In the genomic region with DNA sequence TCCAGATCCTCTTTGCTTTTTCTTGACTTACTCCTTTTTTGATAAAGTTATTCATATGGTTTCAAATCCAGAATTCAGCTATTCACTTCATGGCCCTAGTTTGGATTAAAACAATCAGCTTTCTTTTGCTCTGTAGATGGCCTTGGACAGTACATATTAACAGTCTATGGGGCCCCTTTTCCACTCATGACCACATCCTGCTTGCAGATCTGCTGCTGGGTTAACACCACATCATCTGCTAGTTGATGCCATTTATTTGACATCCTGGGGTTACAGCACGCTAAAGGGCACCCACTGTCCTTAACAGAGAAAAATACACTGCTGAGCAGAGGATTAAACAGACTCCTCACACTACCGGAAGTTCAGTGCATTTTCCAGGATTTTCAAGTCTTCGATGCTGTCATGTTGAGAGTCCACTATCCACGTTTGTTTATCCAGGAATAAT, we compare ENCODE assay signal across 8 cellular contexts. TPM values are rescaled to one million over a fixed set of nuclear protein-coding genes. Genes with fewer than 3 reads are reported as not detected.
DNase-seq lines count a peak whose midpoint lies in the region; ATAC-seq and TF ChIP-seq lines count a peak whose summit lies in the region.

No MANE protein-coding gene starts in this region.

- no peak overlapping the region for H3K4me3 ChIP-seq in gastroesophageal sphincter

- H3K27me3 Mint-ChIP-seq in CD4-positive, alpha-beta T cell, result no peaks in the 10 kb centered on the region
- no peaks in the 10 kb centered on the region for H3K27me3 Mint-ChIP-seq in activated CD8-positive, alpha-beta T cell treated with anti-CD3 and anti-CD28 coated beads, Interleukin-2, amount 10 ng/mL, durations not matched to agents 7 days and 5 days (ENCODE audit: low read depth)

- 36 to 53% methylated on average over 4 of the region's 4 CpGs for WGBS in gastroesophageal sphincter (ENCODE audit: low coverage in 1 of 2), 2 donors

- H3K9me3 Mint-ChIP-seq in CD4-positive, alpha-beta T cell, result no peaks in the 10 kb centered on the region
- H3K9me3 Mint-ChIP-seq in activated CD8-positive, alpha-beta T cell treated with anti-CD3 and anti-CD28 coated beads, Interleukin-2, amount 10 ng/mL, durations not matched to agents 7 days and 5 days (ENCODE audit: insufficient read depth), result no peaks in the 10 kb centered on the region

- no peak for TF ChIP-seq POLR2A in gastroesophageal sphincter (IDR thresholded peaks at IDR 0.05)

- H3K4me3 Mint-ChIP-seq in CD4-positive, alpha-beta T cell, result peak overlapping the region; percentile 98
- peak overlapping the region; percentile 88 for H3K4me3 Mint-ChIP-seq in activated CD8-positive, alpha-beta T cell treated with anti-CD3 and anti-CD28 coated beads, Interleukin-2, amount 10 ng/mL, durations not matched to agents 7 days and 5 days

- POLR2A ChIA-PET in CD4-positive, alpha-beta T cell (lab: Charles Lee), result interaction anchor here (0.8 to 3.1 kb wide), 8 partner anchors 11 to 915 kb away, joined by 3 to 29 read pairs (median 8); a partner anchor contains a TSS
- POLR2A ChIA-PET in activated CD8-positive, alpha-beta T cell treated with anti-CD3 and anti-CD28 coated beads, Interleukin-2, amount 10 ng/mL, durations not matched to agents 7 days and 5 days (lab: Charles Lee), result interaction anchor here (0.6 to 4.0 kb wide), 20 partner anchors 8 to 915 kb away, joined by 3 to 84 read pairs (median 4); a partner anchor contains a TSS

- peak overlapping the region; percentile 96 for H3K27ac Mint-ChIP-seq in CD4-positive, alpha-beta T cell
- H3K27ac Mint-ChIP-seq in activated CD8-positive, alpha-beta T cell treated with anti-CD3 and anti-CD28 coated beads, Interleukin-2, amount 10 ng/mL, durations not matched to agents 7 days and 5 days, result peak overlapping the region; percentile 94

- peaks cover 28% of the 10 kb centered on the region for H3K36me3 Mint-ChIP-seq in CD4-positive, alpha-beta T cell (ENCODE audit: low read depth)
- peaks cover 43% of the 10 kb centered on the region for H3K36me3 Mint-ChIP-seq in activated CD8-positive, alpha-beta T cell treated with anti-CD3 and anti-CD28 coated beads, Interleukin-2, amount 10 ng/mL, durations not matched to agents 7 days and 5 days (ENCODE audit: low read depth)

- H3K4me1 Mint-ChIP-seq in CD4-positive, alpha-beta T cell (ENCODE audit: low read depth), result peaks cover 55% of the 10 kb centered on the region
- peaks cover 34% of the 10 kb centered on the region for H3K4me1 Mint-ChIP-seq in activated CD8-positive, alpha-beta T cell treated with anti-CD3 and anti-CD28 coated beads, Interleukin-2, amount 10 ng/mL, durations not matched to agents 7 days and 5 days (ENCODE audit: low read depth)

- intact Hi-C loops in CD4-positive, alpha-beta T cell (cut with DNase I, micrococcal nuclease), result loop anchor here (5.0 to 10.0 kb wide), 2 partner anchors 69 to 1014 kb away; a partner anchor contains a TSS

- peak in 8 of 10 experiments; percentile 11 to 67 (median 45) for DNase-seq in CD4-positive, alpha-beta T cell
- DNase-seq in activated CD8-positive, alpha-beta T cell treated with anti-CD3 and anti-CD28 coated beads, Interleukin-2, amount 10 ng/mL, durations not matched to agents 7 days and 5 days, result peak; percentile 89
- DNase-seq in stimulated activated CD8-positive, alpha-beta memory T cell treated with anti-CD3 and anti-CD28 coated beads, Interleukin-4, amount 100 ng/mL, for 4 hours (ENCODE audit: low read depth in 2 of 2, low spot score in 1 of 2), result peak; percentile 39 to 51
- DNase-seq in inferior parietal cortex (ENCODE audit: extremely low spot score) (no peak), hepatic stellate cell (ENCODE audit: low spot score) (no peak)

- H3K27ac ChIP-seq in CD4-positive, alpha-beta T cell (ENCODE audit: low read depth, low read length), result peak overlapping the region; percentile 92
- H3K27ac ChIP-seq in gastroesophageal sphincter, result peak overlapping the region in 3 of 4 donors; percentile 72 to 82 (median 73)

- no peak for TF ChIP-seq EP300 in gastroesophageal sphincter (IDR thresholded peaks at IDR 0.05)

- CTCF ChIA-PET in CD4-positive, alpha-beta T cell (lab: Charles Lee), result no interaction called here
- CTCF ChIA-PET in activated CD8-positive, alpha-beta T cell treated with anti-CD3 and anti-CD28 coated beads, Interleukin-2, amount 10 ng/mL, durations not matched to agents 7 days and 5 days (lab: Charles Lee), result interaction anchor here (0.6 to 3.9 kb wide), 7 partner anchors 8 to 69 kb away, joined by 3 to 20 read pairs (median 4); a partner anchor contains a TSS

- TF ChIP-seq CTCF in CD4-positive, alpha-beta T cell (IDR thresholded peaks at IDR 0.05), result no peak
- no peak for TF ChIP-seq CTCF in gastroesophageal sphincter (IDR thresholded peaks at IDR 0.05)

- no peaks in the 10 kb centered on the region for H3K36me3 ChIP-seq in gastroesophageal sphincter

- ATAC-seq in CD4-positive, alpha-beta T cell (ENCODE audit: poor library complexity), result peak; percentile 51
- peak; percentile 74 for ATAC-seq in GM19455 (IDR thresholded peaks at IDR 0.05; ENCODE audit: unreplicated experiment)
- ATAC-seq in HG03521 (IDR thresholded peaks at IDR 0.05; ENCODE audit: unreplicated experiment), result peak; percentile 77
- peak; percentile 67 for ATAC-seq in activated CD8-positive, alpha-beta T cell treated with anti-CD3 and anti-CD28 coated beads, Interleukin-2, amount 10 ng/mL, durations not matched to agents 7 days and 5 days
- ATAC-seq in gastroesophageal sphincter, result no peak

- no peaks in the 10 kb centered on the region for H3K27me3 ChIP-seq in CD4-positive, alpha-beta T cell (ENCODE audit: control insufficient read depth, insufficient read depth, low read length)
- no peaks in the 10 kb centered on the region for H3K27me3 ChIP-seq in gastroesophageal sphincter

- H3K4me1 ChIP-seq in gastroesophageal sphincter, result peaks cover 0 to 9% (median 0%) of the 10 kb centered on the region in 3 donors

- no peaks in the 10 kb centered on the region for H3K9me3 ChIP-seq in CD4-positive, alpha-beta T cell (ENCODE audit: control insufficient read depth, low read length)
- no peaks in the 10 kb centered on the region for H3K9me3 ChIP-seq in gastroesophageal sphincter

RNA-seq across cellular contexts. Expression of a gene that starts 0.9 kb away (rescaled TPM):
- total RNA-seq in CD4-positive, alpha-beta T cell, result 10 to 100 TPM; 36.9 to 37.6 TPM
- total RNA-seq in activated CD8-positive, alpha-beta T cell treated with anti-CD3 and anti-CD28 coated beads, Interleukin-2, amount 10 ng/mL, durations not matched to agents 7 days and 5 days, result 100 to 1,000 TPM; 308 to 314 TPM
- 10 to 100 TPM; 25.2 to 73.4 (median 47.5) TPM for total RNA-seq in gastroesophageal sphincter

Comparison
In these comparisons a context has a peak if more than half of its experiments do, and no peak if none do; other contexts are left out.
1. DNase-seq: peak in CD4-positive, alpha-beta T cell (8 of 10), activated CD8-positive, alpha-beta T cell treated with anti-CD3 and anti-CD28 coated beads, Interleukin-2, amount 10 ng/mL, durations not matched to agents 7 days and 5 days (single experiment) and stimulated activated CD8-positive, alpha-beta memory T cell treated with anti-CD3 and anti-CD28 coated beads, Interleukin-4, amount 100 ng/mL, for 4 hours (2 of 2); none in inferior parietal cortex (single experiment) and hepatic stellate cell (single experiment).
2. RNA of a gene that starts 0.9 kb away (total RNA-seq): 308 to 314 TPM in activated CD8-positive, alpha-beta T cell treated with anti-CD3 and anti-CD28 coated beads, Interleukin-2, amount 10 ng/mL, durations not matched to agents 7 days and 5 days; 25.2 to 73.4 TPM in gastroesophageal sphincter and 36.9 to 37.6 TPM in CD4-positive, alpha-beta T cell; every median in the first group is over 4 times any median in the second.